In the genomic region with DNA sequence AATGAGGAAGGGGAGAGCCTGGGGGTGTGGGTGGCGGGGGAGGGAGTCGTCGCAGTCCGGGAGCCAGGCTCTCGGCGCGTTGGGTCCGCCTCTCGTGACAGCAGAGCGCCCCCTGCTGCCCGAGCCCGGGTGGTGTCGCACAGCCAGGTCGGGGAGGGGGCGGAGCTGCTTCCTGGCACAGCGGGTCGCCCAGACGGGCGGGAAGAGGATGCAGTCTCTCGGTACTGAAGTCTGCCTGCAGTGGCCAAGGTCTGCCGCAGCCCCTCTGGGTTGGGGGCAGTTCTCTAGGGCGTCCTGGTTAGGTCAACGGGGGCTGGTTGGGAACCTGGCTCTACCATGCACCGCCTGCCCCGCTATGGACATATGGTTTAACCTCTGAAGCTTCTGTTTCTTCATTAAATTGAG, we compare ENCODE assay signal across 9 cellular contexts. TPM values are rescaled to one million over a fixed set of nuclear protein-coding genes. Genes with fewer than 3 reads are reported as not detected.
DNase-seq lines count a peak whose midpoint lies in the region; ATAC-seq, FAIRE-seq and TF ChIP-seq lines count a peak whose summit lies in the region.
"Had no signal": no experiment of that assay in that cellular context is flagged by ENCODE, and none has a peak within 500 bp of the region (broad histone marks: within the 10 kb centered on the region; RNA-seq: fewer than 3 reads in every experiment).

No MANE protein-coding gene starts in this region.

- H3K36me3 ChIP-seq in colonic mucosa, result no peaks in the 10 kb centered on the region
- H3K36me3 ChIP-seq in lower lobe of right lung, result no peaks in the 10 kb centered on the region

- CTCF ChIA-PET in AG04450 (lab: Charles Lee), result interaction anchor here (0.5 to 4.3 kb wide), 55 partner anchors 9 to 1814 kb away, joined by 3 to 43 read pairs (median 4); no protein-coding TSS in a partner anchor

- H3K27me3 ChIP-seq in AG04450 (ENCODE audit: control insufficient read depth, insufficient read depth, low read length) (peaks cover 35% of the 10 kb centered on the region), colonic mucosa (no peaks in the 10 kb centered on the region), lower lobe of right lung (ENCODE audit: low read depth) (peaks cover 15% of the 10 kb centered on the region)

- FAIRE-seq in H54 (lab: Jason Lieb, UNC), result no peak

- peaks cover 24% of the 10 kb centered on the region for H3K27me3 Mint-ChIP-seq in activated CD4-positive, alpha-beta T cell treated with anti-CD3 and anti-CD28 coated beads, Interleukin-2, amount 10 ng/mL, durations not matched to agents 24 days and 14 days

- POLR2A ChIA-PET in AG04450 (lab: Yijun Ruan, JAX), result no interaction called here

- TF ChIP-seq CTCF in AG04450 (IDR thresholded peaks at IDR 0.05; ENCODE audit: low read depth, low read length), result peak; percentile 60
- TF ChIP-seq CTCF in colonic mucosa (IDR thresholded peaks at IDR 0.05), result peak; percentile 56
- peak; percentile 87 for TF ChIP-seq CTCF in lower lobe of right lung (IDR thresholded peaks at IDR 0.05)

- no peak for TF ChIP-seq POLR2A in H54 (IDR thresholded peaks at IDR 0.05; ENCODE audit: low read depth, low read length)
- no peak for TF ChIP-seq POLR2A in GM18505 (IDR thresholded peaks at IDR 0.05; ENCODE audit: borderline replicate concordance, extremely low read depth, insufficient read depth, insufficient read length)

- no peaks in the 10 kb centered on the region for H3K9me3 Mint-ChIP-seq in activated CD4-positive, alpha-beta T cell treated with anti-CD3 and anti-CD28 coated beads, Interleukin-2, amount 10 ng/mL, durations not matched to agents 24 days and 14 days

- H3K4me3 ChIP-seq in AG04450 (ENCODE audit: low read depth, low read length) (no peak overlapping the region), colonic mucosa (no peak overlapping the region), lower lobe of right lung (peak overlapping the region; percentile 25)

- H3K9me3 ChIP-seq in AG04450 (ENCODE audit: control insufficient read depth, insufficient read depth, low read length) (no peaks in the 10 kb centered on the region; the same call in 1 of the 2 replicates), colonic mucosa (no peaks in the 10 kb centered on the region), lower lobe of right lung (no peaks in the 10 kb centered on the region)

- H3K36me3 Mint-ChIP-seq in activated CD4-positive, alpha-beta T cell treated with anti-CD3 and anti-CD28 coated beads, Interleukin-2, amount 10 ng/mL, durations not matched to agents 24 days and 14 days (ENCODE audit: low read depth), result no peaks in the 10 kb centered on the region

- H3K4me1 Mint-ChIP-seq in activated CD4-positive, alpha-beta T cell treated with anti-CD3 and anti-CD28 coated beads, Interleukin-2, amount 10 ng/mL, durations not matched to agents 24 days and 14 days, result no peaks in the 10 kb centered on the region

- DNase-seq in AG04450 (ENCODE audit: low read depth, low spot score) (no peak), H54 (ENCODE audit: insufficient read length, low spot score) (peak; percentile 90), NCI-H526 (lab: John Stamatoyannopoulos, UW) (peak; percentile 55 to 90), colonic mucosa (peak; percentile 65), lower lobe of right lung (peak; percentile 81)
- peak; percentile 95 for DNase-seq in activated CD4-positive, alpha-beta T cell treated with anti-CD3 and anti-CD28 coated beads, Interleukin-2, amount 10 ng/mL, durations not matched to agents 24 days and 14 days
- peak; percentile 45 for DNase-seq in stimulated activated CD8-positive, alpha-beta memory T cell treated with anti-CD3 and anti-CD28 coated beads, Interleukin-12 subunit alpha, Interleukin-12 subunit beta, amount 100 ng/mL, for 4 hours (ENCODE audit: low read depth)

- intact Hi-C loops in activated CD4-positive, alpha-beta T cell treated with anti-CD3 and anti-CD28 coated beads, Interleukin-2, amount 10 ng/mL, durations not matched to agents 24 days and 14 days (cut with micrococcal nuclease), result loop anchor here (1.0 to 2.0 kb wide), 2 partner anchors 50 to 653 kb away; no protein-coding TSS in a partner anchor
- intact Hi-C loops in colonic mucosa (cut with DNase I) (no loop called here), lower lobe of right lung (cut with DNase I) (no loop called here)

- H3K27ac ChIP-seq in AG04450 (ENCODE audit: low read depth, low read length) (no peak overlapping the region), colonic mucosa (no peak overlapping the region), lower lobe of right lung (no peak overlapping the region)

- no peak overlapping the region for H3K4me3 Mint-ChIP-seq in activated CD4-positive, alpha-beta T cell treated with anti-CD3 and anti-CD28 coated beads, Interleukin-2, amount 10 ng/mL, durations not matched to agents 24 days and 14 days

- ATAC-seq in lower lobe of right lung, result peak; percentile 88 to 91
- ATAC-seq in GM18505 (IDR thresholded peaks at IDR 0.05; ENCODE audit: unreplicated experiment), result no peak

- no peak overlapping the region for H3K27ac Mint-ChIP-seq in activated CD4-positive, alpha-beta T cell treated with anti-CD3 and anti-CD28 coated beads, Interleukin-2, amount 10 ng/mL, durations not matched to agents 24 days and 14 days

- H3K4me1 ChIP-seq in colonic mucosa, result no peaks in the 10 kb centered on the region
- peaks cover 18% of the 10 kb centered on the region for H3K4me1 ChIP-seq in lower lobe of right lung

- H3K9ac ChIP-seq in colonic mucosa (ENCODE audit: low read depth in 2 of 2, low read length in 2 of 2), result no peak overlapping the region

RNA-seq across cellular contexts. Expression of gene CCDC182, which starts 38.2 kb away (rescaled TPM):
- polyA plus RNA-seq in AG04450 (2011; rRNA removed), result not detected in 2 replicates
- polyA minus RNA-seq in AG04450 (2011; rRNA and poly(A)+ RNA removed), result not detected in 2 replicates
- total RNA-seq in activated CD4-positive, alpha-beta T cell treated with anti-CD3 and anti-CD28 coated beads, Interleukin-2, amount 10 ng/mL, durations not matched to agents 24 days and 14 days, result not detected in 2 replicates
- not detected for total RNA-seq in colonic mucosa
- not detected for total RNA-seq in lower lobe of right lung
- total RNA-seq: temporal lobe had no signal
